Comparison of ENCODE assay signal across 13 cellular contexts in the genomic region with DNA sequence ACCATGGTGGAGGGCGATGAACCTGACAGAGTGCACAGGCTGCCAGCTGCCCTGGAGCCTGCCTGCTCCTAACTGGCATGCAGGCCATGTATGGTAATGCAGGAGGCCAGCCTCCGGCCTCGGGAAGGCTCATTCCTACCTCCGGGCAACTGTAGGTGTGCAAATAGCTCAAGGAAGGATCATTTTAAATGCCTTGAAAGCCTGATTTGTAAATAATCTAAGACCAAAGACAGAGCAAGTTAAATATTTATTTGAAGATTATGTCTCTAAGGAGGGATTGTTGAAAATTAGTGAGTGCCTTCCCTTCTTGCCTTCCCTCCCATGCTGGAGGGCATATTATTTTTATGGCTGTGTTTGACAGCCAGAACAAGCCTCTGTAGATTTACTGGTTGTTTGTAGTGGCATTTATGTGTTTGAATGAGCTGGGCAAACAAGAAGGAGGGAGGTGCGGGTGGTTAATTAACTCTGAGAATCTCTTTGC.
DNase-seq lines count a peak whose midpoint lies in the region; ATAC-seq and TF ChIP-seq lines count a peak whose summit lies in the region.
"Had no signal": no experiment of that assay in that cellular context is flagged by ENCODE, and none has a peak within 500 bp of the region (broad histone marks: within the 10 kb centered on the region; RNA-seq: fewer than 3 reads in every experiment).

No MANE protein-coding gene starts in this region.

- H3K4me3 ChIP-seq in cardiac fibroblast (replicated peaks in 1 of 2; ENCODE audit: low read depth in 2 of 2, low read length in 2 of 2): no peak overlapping the region
- H3K4me3 ChIP-seq: coronary artery had no signal

- TF ChIP-seq CTCF in C4-2B (conservative IDR thresholded peaks at IDR 0.05) (peak; percentile 51), HFFc6 (IDR thresholded peaks at IDR 0.05) (peak; percentile 33; the same call in 1 of the 2 replicates), cardiac fibroblast (IDR thresholded peaks at IDR 0.05; ENCODE audit: low read depth, low read length) (peak; percentile 19), nephron progenitor cell (IDR thresholded peaks at IDR 0.05) (no peak)

- ATAC-seq in Right ventricle myocardium superior (ENCODE audit: poor library complexity): no peak
- ATAC-seq: activated naive CD4-positive, alpha-beta T cell treated with anti-CD3 and anti-CD28 coated beads, Interleukin-2, amount 50 U/mL, for 72 hours; stimulated activated naive B cell treated with anti-CD40 and anti-IgM and Interleukin-4, amounts not matched to agents 10 μg/mL and 1 μg/mL and 100 μg/mL, for 72 hours had no signal

- no peak for DNase-seq in HFFc6
- no peak for DNase-seq in cardiac fibroblast (ENCODE audit: low read depth in 2 of 2)
- DNase-seq in nephron progenitor cell: peak; percentile 11
- DNase-seq in ecto neural progenitor cell (ENCODE audit: low spot score): no peak
- no peak for DNase-seq in caudate nucleus (lab: John Stamatoyannopoulos, UW)
- DNase-seq in Right ventricle myocardium superior: no peak
- DNase-seq in NK-92 treated with Interleukin-12 subunit alpha and Interleukin-12 subunit beta, amount 100 ng/mL, for 24 hours (lab: John Stamatoyannopoulos, UW): no peak
- DNase-seq: H7; stimulated activated CD4-positive, alpha-beta T cell treated with anti-CD3 and anti-CD28 coated beads, Interleukin-2, amount 100 ng/mL, for 48 hours; stimulated activated naive B cell treated with anti-CD40 and anti-IgM and Interleukin-4, amounts not matched to agents 10 μg/mL and 1 μg/mL and 100 μg/mL, for 72 hours had no signal

- H3K9me3 Mint-ChIP-seq in HFFc6: no peaks in the 10 kb centered on the region
- peaks cover 12% of the 10 kb centered on the region for H3K9me3 Mint-ChIP-seq in nephron progenitor cell
- H3K9me3 Mint-ChIP-seq: activated naive CD4-positive, alpha-beta T cell treated with anti-CD3 and anti-CD28 coated beads, Interleukin-2, amount 50 U/mL, for 72 hours had no signal

- peaks cover 5% of the 10 kb centered on the region for H3K27me3 Mint-ChIP-seq in HFFc6 (ENCODE audit: insufficient read depth)
- H3K27me3 Mint-ChIP-seq in nephron progenitor cell (ENCODE audit: low read depth, poor library complexity): peaks cover 8% of the 10 kb centered on the region

- intact Hi-C loops in Right ventricle myocardium superior (cut with DNase I): no loop called here

- H3K4me3 Mint-ChIP-seq in HFFc6: no peak overlapping the region
- H3K4me3 Mint-ChIP-seq in nephron progenitor cell: no peak overlapping the region
- H3K4me3 Mint-ChIP-seq: stimulated activated naive B cell treated with anti-CD40 and anti-IgM and Interleukin-4, amounts not matched to agents 10 μg/mL and 1 μg/mL and 100 μg/mL, for 72 hours had no signal

- H3K36me3 Mint-ChIP-seq in HFFc6 (ENCODE audit: low read depth) (no peaks in the 10 kb centered on the region), nephron progenitor cell (ENCODE audit: low read depth) (no peaks in the 10 kb centered on the region)
- H3K36me3 Mint-ChIP-seq: activated naive CD4-positive, alpha-beta T cell treated with anti-CD3 and anti-CD28 coated beads, Interleukin-2, amount 50 U/mL, for 72 hours; stimulated activated naive B cell treated with anti-CD40 and anti-IgM and Interleukin-4, amounts not matched to agents 10 μg/mL and 1 μg/mL and 100 μg/mL, for 72 hours had no signal

- H3K27ac Mint-ChIP-seq in HFFc6: no peak overlapping the region
- peak overlapping the region; percentile 15 for H3K27ac Mint-ChIP-seq in nephron progenitor cell
- H3K27ac Mint-ChIP-seq: stimulated activated naive B cell treated with anti-CD40 and anti-IgM and Interleukin-4, amounts not matched to agents 10 μg/mL and 1 μg/mL and 100 μg/mL, for 72 hours had no signal

- H3K27ac ChIP-seq in C4-2B (peak overlapping the region; percentile 60), caudate nucleus (ENCODE audit: low read depth, low read length) (no peak overlapping the region)
- H3K27ac ChIP-seq: coronary artery had no signal

- H3K4me1 Mint-ChIP-seq in HFFc6 (ENCODE audit: low read depth) (peaks cover 4% of the 10 kb centered on the region; the same call in 1 of the 2 replicates), nephron progenitor cell (peaks cover 89% of the 10 kb centered on the region)
- H3K4me1 Mint-ChIP-seq: stimulated activated naive B cell treated with anti-CD40 and anti-IgM and Interleukin-4, amounts not matched to agents 10 μg/mL and 1 μg/mL and 100 μg/mL, for 72 hours had no signal
